ENCODE assay signal across 21 cellular contexts in the genomic region with DNA sequence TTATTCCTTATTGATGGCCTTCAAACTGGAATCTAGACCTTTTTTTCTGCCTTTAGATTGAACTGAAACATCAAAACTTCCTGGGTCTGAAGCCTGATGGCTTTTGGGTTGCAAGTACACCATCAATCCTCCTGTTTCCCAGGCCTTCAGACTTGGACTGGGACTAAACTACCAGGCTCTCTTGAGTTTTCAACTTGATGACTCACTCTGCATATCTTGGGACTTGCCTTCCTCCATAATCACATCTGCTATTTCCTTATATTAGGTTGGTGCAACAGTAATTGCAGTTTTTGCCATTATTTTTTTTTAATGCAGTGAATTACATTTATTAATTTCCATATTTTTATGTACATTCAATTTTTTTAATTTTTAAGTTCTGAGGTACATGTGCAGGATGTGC. TPM values are rescaled to one million over a fixed set of nuclear protein-coding genes. Genes with fewer than 3 reads are reported as not detected.
"Had no signal": no experiment of that assay in that cellular context is flagged by ENCODE, and none has a peak within 500 bp of the region (broad histone marks: within the 10 kb centered on the region; RNA-seq: fewer than 3 reads in every experiment).

No MANE protein-coding gene starts in this region.

- H3K9me3 ChIP-seq: gastrocnemius medialis, heart right ventricle, left ventricle myocardium inferior, prostate gland had no signal

- DNase-seq: activated CD4-positive, alpha-beta T cell treated with anti-CD3 and anti-CD28 coated beads for 36 hours; activated CD8-positive, alpha-beta memory T cell treated with anti-CD3 and anti-CD28 coated beads, Interleukin-2, amount 50 U/mL, for 48 hours; activated CD8-positive, alpha-beta T cell treated with anti-CD3 and anti-CD28 coated beads, Interleukin-2, amount 10 ng/mL, durations not matched to agents 7 days and 5 days; activated naive CD4-positive, alpha-beta T cell treated with Interleukin-2 at 50 U/mL for 16 hours; activated naive CD8-positive, alpha-beta T cell treated with anti-CD3 and anti-CD28 coated beads, Interleukin-2, amount 50 U/mL, for 24 hours; effector memory CD8-positive, alpha-beta T cell; gastrocnemius medialis; heart right ventricle; kidney; left ventricle myocardium inferior; mesendoderm; nephron progenitor cell; stimulated activated CD4-positive, alpha-beta T cell treated with anti-CD3 and anti-CD28 coated beads, Interleukin-2, amount 100 ng/mL, for 24 hours; stimulated activated naive CD4-positive, alpha-beta T cell; substantia nigra; T-helper 9 cell; WERI-Rb-1 had no signal

- H3K36me3 ChIP-seq: gastrocnemius medialis, heart right ventricle, left ventricle myocardium inferior, prostate gland, WERI-Rb-1 had no signal

- H3K27me3 ChIP-seq: gastrocnemius medialis, heart right ventricle had no signal

- H3K4me1 ChIP-seq: gastrocnemius medialis, heart right ventricle, left ventricle myocardium inferior, prostate gland had no signal

- ATAC-seq: activated CD4-positive, alpha-beta T cell treated with anti-CD3 and anti-CD28 coated beads for 36 hours; activated CD8-positive, alpha-beta T cell treated with anti-CD3 and anti-CD28 coated beads, Interleukin-2, amount 10 ng/mL, durations not matched to agents 7 days and 5 days; activated naive CD8-positive, alpha-beta T cell treated with anti-CD3 and anti-CD28 coated beads, Interleukin-2, amount 50 U/mL, for 24 hours; effector memory CD8-positive, alpha-beta T cell; gastrocnemius medialis; heart right ventricle; sciatic nerve had no signal

- H3K27ac ChIP-seq: gastrocnemius medialis, heart right ventricle, left ventricle myocardium inferior, prostate gland, WERI-Rb-1 had no signal

- H3K4me3 ChIP-seq: gastrocnemius medialis, heart right ventricle, left ventricle myocardium inferior, prostate gland had no signal

RNA-seq across cellular contexts. Expression of gene OR51B5, which starts 7.0 kb away (rescaled TPM):
- total RNA-seq: activated CD4-positive, alpha-beta T cell treated with anti-CD3 and anti-CD28 coated beads for 36 hours; activated CD8-positive, alpha-beta T cell treated with anti-CD3 and anti-CD28 coated beads, Interleukin-2, amount 10 ng/mL, durations not matched to agents 7 days and 5 days; epithelial cell of proximal tubule; gastrocnemius medialis; kidney; left ventricle myocardium inferior had no signal
- polyA plus RNA-seq: heart right ventricle had no signal

RNA-seq across cellular contexts. Expression of gene OR51B2, which starts 12.2 kb away (rescaled TPM):
- total RNA-seq: activated CD4-positive, alpha-beta T cell treated with anti-CD3 and anti-CD28 coated beads for 36 hours; activated CD8-positive, alpha-beta T cell treated with anti-CD3 and anti-CD28 coated beads, Interleukin-2, amount 10 ng/mL, durations not matched to agents 7 days and 5 days; epithelial cell of proximal tubule; gastrocnemius medialis; heart right ventricle; kidney; left ventricle myocardium inferior; prostate gland had no signal
- polyA plus RNA-seq: heart right ventricle had no signal

RNA-seq across cellular contexts. Expression of gene OR51B6, which starts 15.0 kb away (rescaled TPM):
- total RNA-seq: activated CD4-positive, alpha-beta T cell treated with anti-CD3 and anti-CD28 coated beads for 36 hours; activated CD8-positive, alpha-beta T cell treated with anti-CD3 and anti-CD28 coated beads, Interleukin-2, amount 10 ng/mL, durations not matched to agents 7 days and 5 days; epithelial cell of proximal tubule; gastrocnemius medialis; heart right ventricle; kidney; left ventricle myocardium inferior; omental fat pad; prostate gland; sciatic nerve had no signal
- polyA plus RNA-seq: heart right ventricle had no signal

RNA-seq across cellular contexts. Expression of gene OR51B4, which starts 34.6 kb away (rescaled TPM):
- total RNA-seq: activated CD4-positive, alpha-beta T cell treated with anti-CD3 and anti-CD28 coated beads for 36 hours; activated CD8-positive, alpha-beta T cell treated with anti-CD3 and anti-CD28 coated beads, Interleukin-2, amount 10 ng/mL, durations not matched to agents 7 days and 5 days; epithelial cell of proximal tubule; gastrocnemius medialis; heart right ventricle; kidney; left ventricle myocardium inferior; omental fat pad; prostate gland had no signal
- polyA plus RNA-seq: heart right ventricle had no signal

RNA-seq across cellular contexts. Expression of gene OR51M1, which starts 47.3 kb away (rescaled TPM):
- total RNA-seq: activated CD4-positive, alpha-beta T cell treated with anti-CD3 and anti-CD28 coated beads for 36 hours; activated CD8-positive, alpha-beta T cell treated with anti-CD3 and anti-CD28 coated beads, Interleukin-2, amount 10 ng/mL, durations not matched to agents 7 days and 5 days; epithelial cell of proximal tubule; gastrocnemius medialis; heart right ventricle; kidney; left ventricle myocardium inferior; omental fat pad; sciatic nerve had no signal
- polyA plus RNA-seq: heart right ventricle had no signal
